In the genomic region with DNA sequence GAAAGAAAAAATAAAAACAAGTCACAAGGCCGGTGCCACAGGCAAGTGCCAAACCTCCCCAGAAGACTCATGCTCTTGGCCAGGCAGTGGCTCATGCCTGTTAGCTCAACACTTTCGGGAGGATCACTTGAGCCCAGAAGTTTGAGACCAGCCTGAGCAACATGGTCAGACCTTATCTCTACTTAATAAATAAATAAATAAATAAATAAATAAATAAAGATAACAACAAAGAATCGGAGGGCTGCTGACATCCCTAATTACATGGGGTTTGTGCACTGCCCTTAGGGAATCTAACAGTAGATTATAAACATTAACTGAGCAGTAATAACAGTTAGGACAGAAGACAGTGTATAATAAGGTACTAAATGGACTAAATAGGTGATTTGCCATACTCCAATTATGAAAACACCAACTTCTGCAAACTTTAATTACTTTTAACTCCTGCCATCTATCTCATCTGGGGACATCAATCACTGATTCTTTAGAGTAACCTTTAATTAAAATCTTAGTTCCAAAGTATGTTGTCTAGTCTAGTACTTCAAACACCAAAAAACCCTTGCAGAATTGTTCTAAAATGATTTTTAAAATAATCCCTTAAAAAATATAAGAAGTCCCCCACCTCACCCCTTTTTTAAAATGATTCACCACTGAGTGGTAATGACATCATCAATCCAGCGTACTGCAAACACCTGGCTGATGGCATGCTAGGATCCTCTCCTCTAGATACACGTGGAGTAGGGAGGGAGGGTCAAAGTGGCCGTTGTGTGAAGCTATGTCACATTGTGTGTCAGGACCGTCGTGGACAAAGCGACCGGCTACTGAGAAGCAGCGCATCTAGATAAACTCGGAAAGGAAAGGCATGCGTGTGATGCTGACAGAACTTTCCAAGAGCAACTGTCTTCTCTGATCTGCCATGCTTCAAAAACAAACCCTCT, we compare ENCODE assay signal across 2 cellular contexts.
TF ChIP-seq lines count a peak whose summit lies in the region.

No MANE protein-coding gene starts in this region.

TF ChIP-seq in K562, 482 proteins besides CTCF, POLR2A, EP300 and RAD21 (continues in another document):
- TF ChIP-seq ATF7 (IDR thresholded peaks at IDR 0.05) (peak; percentile 78; the same call in 1 of the 2 replicates), RUNX1 (IDR thresholded peaks at IDR 0.05; ENCODE audit: low read depth) (no peak), ZBTB1 (CRISPR knock-in tag; IDR thresholded peaks at IDR 0.05; ENCODE audit: borderline replicate concordance, low read depth) (no peak), MCM5 (IDR thresholded peaks at IDR 0.05; ENCODE audit: low read depth) (no peak), JUND (IDR thresholded peaks at IDR 0.05; ENCODE audit: borderline replicate concordance, low read depth, low read length) (peak; percentile 36; the same call in 1 of the 2 replicates), JUND (tag; IDR thresholded peaks at IDR 0.05; ENCODE audit: borderline replicate concordance, low read depth, low read length) (peak; percentile 47; the same call in 1 of the 3 replicates), NFATC3 (IDR thresholded peaks at IDR 0.05) (no peak), CAMTA2 (CRISPR knock-in tag; conservative IDR thresholded peaks at IDR 0.05) (no peak), JUN (IDR thresholded peaks at IDR 0.05; ENCODE audit: borderline replicate concordance, low read depth, low read length) (peak; percentile 46), JUN (CRISPR knock-in tag; IDR thresholded peaks at IDR 0.05; ENCODE audit: borderline replicate concordance) (no peak), MAX (CRISPR knock-in tag; IDR thresholded peaks at IDR 0.05) (peak; percentile 62), BRCA1 (IDR thresholded peaks at IDR 0.05) (no peak), BRCA1 (CRISPR knock-in tag; IDR thresholded peaks at IDR 0.05) (no peak), ZKSCAN8 (CRISPR knock-in tag; IDR thresholded peaks at IDR 0.05) (no peak), BCOR (IDR thresholded peaks at IDR 0.05) (no peak), ZNF586 (CRISPR knock-in tag; conservative IDR thresholded peaks at IDR 0.05) (no peak), CREM (IDR thresholded peaks at IDR 0.05; ENCODE audit: low read depth) (0 out of 2 replicates have a peak, but pooled peaks have one; percentile 8), ZNF277 (CRISPR knock-in tag; IDR thresholded peaks at IDR 0.05; ENCODE audit: borderline replicate concordance) (no peak), SMARCB1 (IDR thresholded peaks at IDR 0.05; ENCODE audit: insufficient read length, low read depth) (no peak), SPI1 (IDR thresholded peaks at IDR 0.05; ENCODE audit: borderline replicate concordance, low read depth, low read length) (no peak)
- TF ChIP-seq, protein P1, sequence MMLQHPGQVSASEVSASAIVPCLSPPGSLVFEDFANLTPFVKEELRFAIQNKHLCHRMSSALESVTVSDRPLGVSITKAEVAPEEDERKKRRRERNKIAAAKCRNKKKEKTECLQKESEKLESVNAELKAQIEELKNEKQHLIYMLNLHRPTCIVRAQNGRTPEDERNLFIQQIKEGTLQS (IDR thresholded peaks at IDR 0.05), result peak; percentile 92
- TF ChIP-seq, protein P1 (CRISPR knock-in tag; conservative IDR thresholded peaks at IDR 0.05), result no peak
- TF ChIP-seq, protein P2, sequence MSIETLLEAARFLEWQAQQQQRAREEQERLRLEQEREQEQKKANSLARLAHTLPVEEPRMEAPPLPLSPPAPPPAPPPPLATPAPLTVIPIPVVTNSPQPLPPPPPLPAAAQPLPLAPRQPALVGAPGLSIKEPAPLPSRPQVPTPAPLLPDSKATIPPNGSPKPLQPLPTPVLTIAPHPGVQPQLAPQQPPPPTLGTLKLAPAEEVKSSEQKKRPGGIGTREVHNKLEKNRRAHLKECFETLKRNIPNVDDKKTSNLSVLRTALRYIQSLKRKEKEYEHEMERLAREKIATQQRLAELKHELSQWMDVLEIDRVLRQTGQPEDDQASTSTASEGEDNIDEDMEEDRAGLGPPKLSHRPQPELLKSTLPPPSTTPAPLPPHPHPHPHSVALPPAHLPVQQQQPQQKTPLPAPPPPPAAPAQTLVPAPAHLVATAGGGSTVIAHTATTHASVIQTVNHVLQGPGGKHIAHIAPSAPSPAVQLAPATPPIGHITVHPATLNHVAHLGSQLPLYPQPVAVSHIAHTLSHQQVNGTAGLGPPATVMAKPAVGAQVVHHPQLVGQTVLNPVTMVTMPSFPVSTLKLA (conservative IDR thresholded peaks at IDR 0.05), result 0 out of 4 replicates have a peak, but pooled peaks of 1 of the 2 experiments have one; percentile 22
- TF ChIP-seq, protein P3, sequence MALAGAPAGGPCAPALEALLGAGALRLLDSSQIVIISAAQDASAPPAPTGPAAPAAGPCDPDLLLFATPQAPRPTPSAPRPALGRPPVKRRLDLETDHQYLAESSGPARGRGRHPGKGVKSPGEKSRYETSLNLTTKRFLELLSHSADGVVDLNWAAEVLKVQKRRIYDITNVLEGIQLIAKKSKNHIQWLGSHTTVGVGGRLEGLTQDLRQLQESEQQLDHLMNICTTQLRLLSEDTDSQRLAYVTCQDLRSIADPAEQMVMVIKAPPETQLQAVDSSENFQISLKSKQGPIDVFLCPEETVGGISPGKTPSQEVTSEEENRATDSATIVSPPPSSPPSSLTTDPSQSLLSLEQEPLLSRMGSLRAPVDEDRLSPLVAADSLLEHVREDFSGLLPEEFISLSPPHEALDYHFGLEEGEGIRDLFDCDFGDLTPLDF (CRISPR knock-in tag; IDR thresholded peaks at IDR 0.05), result no peak

TF ChIP-seq in SK-N-SH treated with all-trans-retinoic acid at 6 μM for 48 hours, 23 proteins besides CTCF, POLR2A, EP300 and RAD21:
- TF ChIP-seq ZFP3 (CRISPR knock-in tag; IDR thresholded peaks at IDR 0.05) (no peak), OSR1 (CRISPR knock-in tag; IDR thresholded peaks at IDR 0.05) (no peak), RARB (CRISPR knock-in tag; IDR thresholded peaks at IDR 0.05) (no peak), ZNF8 (CRISPR knock-in tag; IDR thresholded peaks at IDR 0.05) (no peak), SNAI2 (CRISPR knock-in tag; IDR thresholded peaks at IDR 0.05) (no peak)
